In the genomic region with DNA sequence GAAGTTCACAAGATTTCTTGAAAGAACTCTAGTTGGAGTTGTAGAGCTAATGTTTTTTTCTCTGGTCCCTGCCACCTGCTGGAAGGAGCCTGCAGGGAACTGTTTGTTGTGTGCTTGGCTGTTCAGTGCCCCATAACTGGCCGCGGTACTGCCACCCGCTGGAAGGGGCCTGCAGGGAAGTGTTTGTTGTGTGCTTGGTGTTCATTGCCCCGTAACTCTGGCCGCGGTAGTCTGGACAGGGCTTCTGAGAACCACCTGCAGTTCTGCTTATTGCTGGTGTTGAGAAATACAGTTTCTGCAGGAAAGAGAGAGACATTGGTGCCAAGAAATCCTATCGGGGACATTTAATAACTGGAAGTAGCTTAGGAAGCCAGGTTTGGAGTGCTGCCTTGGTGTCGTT, we compare ENCODE assay signal across 8 cellular contexts. TPM values are rescaled to one million over a fixed set of nuclear protein-coding genes. Genes with fewer than 3 reads are reported as not detected.
DNase-seq lines count a peak whose midpoint lies in the region; ATAC-seq and TF ChIP-seq lines count a peak whose summit lies in the region.

No MANE protein-coding gene starts in this region.

- peaks cover 10% of the 10 kb centered on the region for H3K4me1 ChIP-seq in A673 (ENCODE audit: insufficient read depth, low read length, poor library complexity, severe bottlenecking)
- no peaks in the 10 kb centered on the region for H3K4me1 ChIP-seq in GM23248 (ENCODE audit: insufficient read depth)
- H3K4me1 ChIP-seq in PC-3 (ENCODE audit: insufficient read depth, low read length) = peaks cover 8% of the 10 kb centered on the region; the same call in 1 of the 2 replicates

- no peak overlapping the region for H3K4me3 ChIP-seq in A673 (ENCODE audit: low read depth, low read length, poor library complexity, severe bottlenecking)
- H3K4me3 ChIP-seq in GM23248 = no peak overlapping the region
- no peak overlapping the region for H3K4me3 ChIP-seq in PC-3 (ENCODE audit: low read length)
- no peak overlapping the region for H3K4me3 ChIP-seq in epithelial cell of proximal tubule (ENCODE audit: low read depth, low read length)

- H3K4me2 ChIP-seq in GM23248 (ENCODE audit: unreplicated experiment) = no peak overlapping the region
- no peak overlapping the region for H3K4me2 ChIP-seq in PC-3 (ENCODE audit: low read length)

- H4K20me1 ChIP-seq in GM23248 (ENCODE audit: insufficient read depth) = no peaks in the 10 kb centered on the region; the same call in none of the 2 replicates
- H4K20me1 ChIP-seq in PC-3 (ENCODE audit: low read length) = peaks cover 19% of the 10 kb centered on the region

- H3K36me3 ChIP-seq in A673 (ENCODE audit: insufficient read depth, low read length, poor library complexity, severe bottlenecking) (no peaks in the 10 kb centered on the region), GM23248 (ENCODE audit: low read depth) (no peaks in the 10 kb centered on the region), PC-3 (ENCODE audit: low read depth, low read length) (no peaks in the 10 kb centered on the region)

- no peak overlapping the region for H2AFZ ChIP-seq in GM23248
- no peak overlapping the region for H2AFZ ChIP-seq in PC-3 (ENCODE audit: low read length)

- H3K9me3 ChIP-seq in A673 (ENCODE audit: low read depth, low read length, poor library complexity, severe bottlenecking) = no peaks in the 10 kb centered on the region
- H3K9me3 ChIP-seq in GM23248 (ENCODE audit: low read depth) = no peaks in the 10 kb centered on the region
- H3K9me3 ChIP-seq in PC-3 (ENCODE audit: low read length) = no peaks in the 10 kb centered on the region

- H3K27ac ChIP-seq in A673 (ENCODE audit: low read depth, low read length, poor library complexity, severe bottlenecking) (no peak overlapping the region), GM23248 (no peak overlapping the region), PC-3 (ENCODE audit: low read length) (no peak overlapping the region)

- ATAC-seq in PC-3 = peak; percentile 98
- no peak for ATAC-seq in GM19467 (IDR thresholded peaks at IDR 0.05; ENCODE audit: unreplicated experiment)
- no peak for ATAC-seq in HG03439 (IDR thresholded peaks at IDR 0.05; ENCODE audit: unreplicated experiment)

- H3K9ac ChIP-seq in GM23248 (no peak overlapping the region), PC-3 (ENCODE audit: low read length) (no peak overlapping the region)

- peaks cover 98% of the 10 kb centered on the region for H3K79me2 ChIP-seq in GM23248 (ENCODE audit: insufficient read depth)
- H3K79me2 ChIP-seq in PC-3 (ENCODE audit: low read length) = peaks cover 97% of the 10 kb centered on the region

- TF ChIP-seq CTCF in A673 (conservative IDR thresholded peaks at IDR 0.05; ENCODE audit: low read depth, low read length) = peak; percentile 72
- TF ChIP-seq CTCF in PC-3 (conservative IDR thresholded peaks at IDR 0.05; ENCODE audit: low read depth, low read length) = peak; percentile 83
- TF ChIP-seq CTCF in epithelial cell of proximal tubule (conservative IDR thresholded peaks at IDR 0.05; ENCODE audit: low read depth, low read length) = peak; percentile 93

- 50 to 57% methylated on average over 8 of the region's 8 CpGs for WGBS in GM23248 (ENCODE audit: low coverage in 1 of 2, low lambda C conversion rate in 2 of 2, missing lambda C conversion rate in 2 of 2), 2 experiments

- CTCF ChIA-PET in A673 (lab: Charles Lee) (interaction anchor here (0.5 to 1.9 kb wide), 6 partner anchors 118 to 1006 kb away, joined by 3 to 10 read pairs (median 4); no protein-coding TSS in a partner anchor), PC-3 (lab: Charles Lee) (interaction anchor here (0.6 to 1.5 kb wide), 15 partner anchors 10 to 715 kb away, joined by 3 to 23 read pairs (median 4); no protein-coding TSS in a partner anchor)

- intact Hi-C loops in A673 (cut with micrococcal nuclease; ENCODE audit: unreplicated experiment) = no loop called here
- intact Hi-C loops in PC-3 (cut with micrococcal nuclease) = loop anchor here (1.0 to 2.0 kb wide), 4 partner anchors 42 to 415 kb away; no protein-coding TSS in a partner anchor

- in situ Hi-C loops in GM23248 (cut with MboI) = no loop called here

- BruUV-seq in A673 (replicated peaks; lab: Mats Ljungman, UMichigan) (no TSS peak), PC-3 (replicated peaks; lab: Mats Ljungman, UMichigan) (no TSS peak)

- no peaks in the 10 kb centered on the region for H3K27me3 ChIP-seq in A673 (replicated peaks; ENCODE audit: insufficient read depth, low read depth, low read length, poor library complexity)
- H3K27me3 ChIP-seq in GM23248 (replicated peaks; ENCODE audit: insufficient read depth) = no peaks in the 10 kb centered on the region
- no peaks in the 10 kb centered on the region for H3K27me3 ChIP-seq in PC-3 (ENCODE audit: low read length)

- H3K9me2 ChIP-seq in GM23248 (ENCODE audit: insufficient read depth) = no peaks in the 10 kb centered on the region
- no peaks in the 10 kb centered on the region for H3K9me2 ChIP-seq in PC-3 (replicated peaks; ENCODE audit: low read length)

- POLR2A ChIA-PET in A673 (lab: Charles Lee; ENCODE audit: low non-redundant PET) = interaction anchor here (0.5 kb wide), 1 partner anchor 194 kb away, joined by 7 read pairs; no protein-coding TSS in a partner anchor
- POLR2A ChIA-PET in PC-3 (lab: Charles Lee; ENCODE audit: unreplicated experiment) = no interaction called here

- DNase-seq in A673 (ENCODE audit: low spot score) (peak; percentile 70), GM23248 (peak; percentile 53), PC-3 (peak; percentile 71), epithelial cell of proximal tubule (ENCODE audit: low read depth) (peak; percentile 44), myocyte (ENCODE audit: low read depth) (peak; percentile 75), CD1c-positive myeloid dendritic cell (ENCODE audit: extremely low spot score) (no peak)

- no peaks in the 10 kb centered on the region for H3F3A ChIP-seq in GM23248 (ENCODE audit: insufficient read depth)
- no peaks in the 10 kb centered on the region for H3F3A ChIP-seq in PC-3 (ENCODE audit: low read length, unreplicated experiment)

RNA-seq across cellular contexts. Expression of a gene that starts 58.1 kb away (rescaled TPM):
- total RNA-seq in A673 (2021) (25.3 and 27.5 TPM in 2 replicates), PC-3 (2014; rRNA removed) (28.6 and 31.0 TPM in 2 replicates), epithelial cell of proximal tubule (13.5 and 17.5 TPM in 2 replicates), myocyte (15.5 and 17.3 TPM in 2 replicates)
- 9.9 and 18.3 TPM in 2 replicates for total RNA-seq in GM23248 (2014; rRNA removed; shearing (Covaris generic))
- polyA plus RNA-seq in GM23248 (2016; fragmentation: Nextera tagmentation; extraction: Ambion mirVana) = 2.2 and 3.0 TPM in 2 replicates
- 25.2 TPM for polyA plus RNA-seq in myocyte (2012)
